Comparison of ENCODE assay signal across 10 cellular contexts in genomic region chr6:49653942-49654341, GRCh38. TPM values are rescaled to one million over a fixed set of nuclear protein-coding genes. Genes with fewer than 3 reads are reported as not detected.
"Had no signal": no experiment of that assay in that cellular context is flagged by ENCODE, and none has a peak within 500 bp of the region (broad histone marks: within the 10 kb centered on the region; RNA-seq: fewer than 3 reads in every experiment).

No MANE protein-coding gene starts in this region.

- H3K4me1 ChIP-seq: HAP-1 had no signal

- H3K36me3 ChIP-seq: HAP-1 had no signal

- ATAC-seq: GM23338, HCT116 had no signal

- H3K27ac ChIP-seq: HL-60 had no signal

- H3K4me3 ChIP-seq: GM23338, HAP-1 had no signal

- DNase-seq: H7, HFFc6, IMR-90, KBM-7 had no signal

- H3K9me3 ChIP-seq: HAP-1 had no signal

- H3K4me2 ChIP-seq: GM23338 had no signal

RNA-seq across cellular contexts. Expression of gene RHAG, which starts 17.3 kb away (rescaled TPM):
- total RNA-seq: GM23338, H4, HFFc6, IMR-90 had no signal
- polyA plus RNA-seq: GM23338, IMR-90 had no signal

RNA-seq across cellular contexts. Expression of gene CRISP2, which starts 59.4 kb away (rescaled TPM):
- total RNA-seq: H7, HFFc6, HT1080, IMR-90 had no signal
- polyA plus RNA-seq: IMR-90 had no signal
